11 cellular contexts compared by ENCODE assay signal in the genomic region with DNA sequence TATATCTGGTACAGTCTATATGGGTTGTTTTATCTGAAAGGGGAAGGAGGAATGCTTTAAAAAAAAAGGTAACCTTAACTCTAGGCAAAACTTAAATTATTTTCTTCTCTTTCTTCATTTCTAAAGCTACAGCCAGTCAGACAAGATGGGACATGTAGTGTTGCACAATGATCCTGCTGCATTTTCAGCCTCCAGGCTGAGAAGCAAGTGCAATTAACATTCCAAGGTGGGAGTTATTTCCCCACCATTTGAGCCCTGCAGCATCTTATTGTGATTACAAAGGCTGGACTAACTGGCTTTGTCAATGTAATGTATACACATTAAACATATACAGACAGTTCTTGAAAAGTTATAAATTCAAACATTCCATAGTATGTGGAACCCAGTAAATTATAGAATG. TPM values are rescaled to one million over a fixed set of nuclear protein-coding genes. Genes with fewer than 3 reads are reported as not detected.
DNase-seq lines count a peak whose midpoint lies in the region; ATAC-seq, FAIRE-seq and TF ChIP-seq lines count a peak whose summit lies in the region.
"Had no signal": no experiment of that assay in that cellular context is flagged by ENCODE, and none has a peak within 500 bp of the region (broad histone marks: within the 10 kb centered on the region; RNA-seq: fewer than 3 reads in every experiment).

No MANE protein-coding gene starts in this region.

- no peak overlapping the region for H2AFZ ChIP-seq in H1 (ENCODE audit: low read length)
- H2AFZ ChIP-seq in trophoblast cell (ENCODE audit: insufficient read depth, low read length, poor library complexity), result no peak overlapping the region

- H2BK120ac ChIP-seq in H1 (replicated peaks; ENCODE audit: low read depth, low read length) (no peak overlapping the region), trophoblast cell (ENCODE audit: insufficient read depth, low read length, poor library complexity) (no peak overlapping the region)

- H2AK5ac ChIP-seq in H1 (ENCODE audit: low read depth, low read length), result no peak overlapping the region
- no peak overlapping the region for H2AK5ac ChIP-seq in trophoblast cell (ENCODE audit: low read length)

- H3K79me1 ChIP-seq in H1 (ENCODE audit: low read depth, low read length), result no peaks in the 10 kb centered on the region
- peaks cover 17% of the 10 kb centered on the region for H3K79me1 ChIP-seq in trophoblast cell (ENCODE audit: low read length)

- peak; percentile 48 for DNase-seq in M059J (ENCODE audit: low read depth)
- no peak for DNase-seq in H1 (ENCODE audit: low read depth in 1 of 2, low spot score in 2 of 2)
- DNase-seq in trophoblast cell, result peak; percentile 91 to 98
- DNase-seq in upper lobe of right lung, result no peak
- no peak for DNase-seq in kidney glomerular epithelial cell (lab: John Stamatoyannopoulos, UW)
- DNase-seq: body of pancreas; effector CD8-positive, alpha-beta T cell; heart right ventricle; substantia nigra had no signal

- H4K20me1 ChIP-seq in H1 (replicated peaks in 1 of 2; ENCODE audit: control insufficient read depth in 1 of 2, insufficient read depth in 2 of 2, low read length in 2 of 2), result no peaks in the 10 kb centered on the region

- H3K4me3 ChIP-seq in H1 (ENCODE audit: extremely low read depth in 1 of 4, insufficient read depth in 2 of 4, low read depth in 3 of 4, low read length in 4 of 4), result no peak overlapping the region
- H3K4me3 ChIP-seq in trophoblast cell (ENCODE audit: low read depth, low read length), result no peak overlapping the region
- no peak overlapping the region for H3K4me3 ChIP-seq in upper lobe of right lung
- H3K4me3 ChIP-seq: body of pancreas, heart right ventricle had no signal

- no peak for TF ChIP-seq EP300 in H1 (IDR thresholded peaks at IDR 0.05; ENCODE audit: borderline replicate concordance in 1 of 2, low read depth in 2 of 2, low read length in 2 of 2)

- H3K9me3 ChIP-seq in H1 (ENCODE audit: insufficient read depth in 2 of 2, low read depth in 1 of 2, low read length in 1 of 2) (no peaks in the 10 kb centered on the region), trophoblast cell (ENCODE audit: insufficient read depth, low read depth, low read length) (no peaks in the 10 kb centered on the region), upper lobe of right lung (no peaks in the 10 kb centered on the region)
- H3K9me3 ChIP-seq: body of pancreas, heart right ventricle had no signal

- intact Hi-C loops in upper lobe of right lung (cut with DNase I), result no loop called here

- H3K27ac ChIP-seq in H1 (ENCODE audit: low read depth, low read length) (no peak overlapping the region), trophoblast cell (ENCODE audit: low read depth, low read length) (peak overlapping the region; percentile 88), upper lobe of right lung (no peak overlapping the region)
- H3K27ac ChIP-seq: body of pancreas, heart right ventricle had no signal

- H3K36me3 ChIP-seq in H1 (ENCODE audit: control insufficient read depth in 2 of 4, insufficient read depth in 4 of 4, low read length in 3 of 4) (no peaks in the 10 kb centered on the region), trophoblast cell (ENCODE audit: control insufficient read depth in 1 of 2, insufficient read depth in 2 of 2, low read length in 2 of 2) (no peaks in the 10 kb centered on the region), upper lobe of right lung (no peaks in the 10 kb centered on the region)
- H3K36me3 ChIP-seq: heart right ventricle had no signal

- H4K12ac ChIP-seq in trophoblast cell (ENCODE audit: low read depth, low read length), result no peak overlapping the region

- no peak for TF ChIP-seq RAD21 in H1 (IDR thresholded peaks at IDR 0.05 in 1 of 2, conservative IDR thresholded peaks at IDR 0.05 in 1 of 2; ENCODE audit: low read depth in 2 of 2, low read length in 2 of 2)

- H3K9ac ChIP-seq in H1 (replicated peaks in 1 of 4; ENCODE audit: extremely low read depth in 1 of 4, low read depth in 3 of 4, low read length in 3 of 4), result no peak overlapping the region
- H3K9ac ChIP-seq in trophoblast cell (ENCODE audit: low read length), result no peak overlapping the region

- H3K4ac ChIP-seq in H1 (replicated peaks; ENCODE audit: insufficient read length, low read depth, low read length) (no peak overlapping the region), trophoblast cell (ENCODE audit: low read depth, low read length) (no peak overlapping the region)

- FAIRE-seq in G401.6 (lab: Jason Lieb, UNC) (peak; percentile 72), H1 (lab: Jason Lieb, UNC) (peak; percentile 81)

- no peak overlapping the region for H3K56ac ChIP-seq in H1 (replicated peaks; ENCODE audit: insufficient read length, low read depth, low read length)

- H3K4me1 ChIP-seq in H1 (replicated peaks in 1 of 4; ENCODE audit: control insufficient read depth in 3 of 4, insufficient read depth in 4 of 4, low read length in 3 of 4) (peaks cover 0 to 3% (median 1%) of the 10 kb centered on the region in 4 experiments; a peak in 2 of 7 replicates), trophoblast cell (ENCODE audit: control insufficient read depth in 1 of 2, insufficient read depth in 2 of 2, low read length in 2 of 2) (peaks cover 16 to 21% of the 10 kb centered on the region in 2 experiments), upper lobe of right lung (peaks cover 14% of the 10 kb centered on the region)

- H3K14ac ChIP-seq in H1 (ENCODE audit: insufficient read length) (no peak overlapping the region), trophoblast cell (ENCODE audit: low read length) (no peak overlapping the region)

- TF ChIP-seq CTCF in H1 (IDR thresholded peaks at IDR 0.05; ENCODE audit: control extremely low read depth in 1 of 3, insufficient read depth in 1 of 3, low read depth in 1 of 3, low read length in 3 of 3), result no peak
- no peak for TF ChIP-seq CTCF in upper lobe of right lung (IDR thresholded peaks at IDR 0.05)

- H3K18ac ChIP-seq in H1 (ENCODE audit: extremely low read depth, low read length) (no peak overlapping the region), trophoblast cell (ENCODE audit: low read length) (no peak overlapping the region)

- POLR2A ChIA-PET in H1 (lab: Charles Lee; ENCODE audit: partially characterized antibody), result interaction anchor here (0.7 kb wide), 1 partner anchor 18 kb away, joined by 3 read pairs; no protein-coding TSS in a partner anchor

- H4K5ac ChIP-seq in H1 (ENCODE audit: insufficient read length, low read depth, low read length), result no peak overlapping the region

- no peaks in the 10 kb centered on the region for H3K79me2 ChIP-seq in H1 (ENCODE audit: control insufficient read depth in 1 of 2, insufficient read depth in 2 of 2, low read length in 2 of 2)
- H3K79me2 ChIP-seq in trophoblast cell (ENCODE audit: control insufficient read depth, insufficient read depth, low read length, poor library complexity), result no peaks in the 10 kb centered on the region

- H2BK12ac ChIP-seq in H1 (ENCODE audit: low read depth, low read length), result no peak overlapping the region
- no peak overlapping the region for H2BK12ac ChIP-seq in trophoblast cell (ENCODE audit: low read length)

- H4K91ac ChIP-seq in H1 (replicated peaks; ENCODE audit: insufficient read length, low read length) (no peak overlapping the region), trophoblast cell (ENCODE audit: low read depth, low read length) (no peak overlapping the region)

- TF ChIP-seq POLR2A in H1 (IDR thresholded peaks at IDR 0.05; ENCODE audit: control extremely low read depth in 1 of 2, low read depth in 2 of 2, low read length in 2 of 2), result no peak

- no peak overlapping the region for H3K4me2 ChIP-seq in H1 (ENCODE audit: insufficient read depth in 1 of 2, low read depth in 2 of 2, low read length in 2 of 2)
- H3K4me2 ChIP-seq in trophoblast cell (ENCODE audit: low read length), result peak overlapping the region; percentile 43

- no peaks in the 10 kb centered on the region for H3K23me2 ChIP-seq in H1 (ENCODE audit: low read depth, low read length)

- H3K27me3 ChIP-seq in H1 (replicated peaks in 1 of 4; ENCODE audit: control insufficient read depth in 3 of 4, extremely low read depth in 1 of 4, insufficient read depth in 3 of 4, low read length in 3 of 4), result no peaks in the 10 kb centered on the region
- H3K27me3 ChIP-seq in trophoblast cell (ENCODE audit: insufficient read depth, low read length), result no peaks in the 10 kb centered on the region
- H3K27me3 ChIP-seq in upper lobe of right lung, result no peaks in the 10 kb centered on the region
- H3K27me3 ChIP-seq: body of pancreas, heart right ventricle had no signal

- H2BK5ac ChIP-seq in H1 (ENCODE audit: low read depth, low read length) (no peak overlapping the region), trophoblast cell (ENCODE audit: low read depth, low read length, poor library complexity) (no peak overlapping the region)

- H4K8ac ChIP-seq in H1 (ENCODE audit: extremely low read depth, insufficient read depth, low read length) (no peak overlapping the region), trophoblast cell (ENCODE audit: low read depth, low read length) (no peak overlapping the region)

- CTCF ChIA-PET in H1 (lab: Charles Lee; ENCODE audit: partially characterized antibody), result interaction anchor here (0.9 to 4.5 kb wide), 3 partner anchors 9 to 38 kb away, joined by 3 to 24 read pairs (median 4); no protein-coding TSS in a partner anchor

- ATAC-seq in upper lobe of right lung (no peak), GM18873 (IDR thresholded peaks at IDR 0.05; ENCODE audit: low FRiP score, unreplicated experiment) (no peak)
- ATAC-seq: body of pancreas, heart right ventricle had no signal

- H2BK15ac ChIP-seq in H1 (ENCODE audit: low read length), result no peak overlapping the region

- no peak overlapping the region for H3K23ac ChIP-seq in H1 (ENCODE audit: insufficient read length)
- no peak overlapping the region for H3K23ac ChIP-seq in trophoblast cell (ENCODE audit: low read length)

- no peak overlapping the region for H2BK20ac ChIP-seq in H1 (ENCODE audit: low read length)

TF ChIP-seq in H1, 55 proteins besides CTCF, POLR2A, EP300 and RAD21 (continues in another document):
- TF ChIP-seq TCF12 (IDR thresholded peaks at IDR 0.05; ENCODE audit: low read depth, low read length) (no peak), SRF (IDR thresholded peaks at IDR 0.05; ENCODE audit: low read depth, low read length) (no peak)
- TF ChIP-seq, protein P1, sequence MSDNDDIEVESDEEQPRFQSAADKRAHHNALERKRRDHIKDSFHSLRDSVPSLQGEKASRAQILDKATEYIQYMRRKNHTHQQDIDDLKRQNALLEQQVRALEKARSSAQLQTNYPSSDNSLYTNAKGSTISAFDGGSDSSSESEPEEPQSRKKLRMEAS (IDR thresholded peaks at IDR 0.05), result no peak

RNA-seq across cellular contexts. Expression of a gene that starts 22.6 kb away (rescaled TPM):
- 15.4 and 29.9 TPM in 2 replicates for total RNA-seq in M059J (2014; rRNA removed; shearing (Covaris generic))
- total RNA-seq in H1 (2021; fragmentation: NEBNext Ultra II Directional; extraction: Animal tissue kit (Norgen Biotek cat#: 25700)), result 27.5 and 29.6 TPM in 2 replicates
- 12.4 and 19.3 TPM in 2 replicates for polyA plus RNA-seq in H1 (2011; rRNA removed)
- 15.7 TPM for polyA plus RNA-seq in H1 (2011; cell fraction: cytosol; rRNA removed)
- 22.9 TPM for polyA plus RNA-seq in H1 (2011; cell fraction: nucleus; rRNA removed)
- polyA plus RNA-seq in H1 (2012, experiment 1 of 2), result 10.0 to 16.9 TPM (median 14.7 TPM) in 4 replicates
- polyA plus RNA-seq in H1 (2012, experiment 2 of 2), result 0.98 TPM
- 10.2 TPM for polyA plus RNA-seq in H1 (2013, experiment 1 of 2)
- polyA plus RNA-seq in H1 (2013, experiment 2 of 2), result 10.8 TPM
- 79.8 and 117 TPM in 2 replicates for polyA minus RNA-seq in H1 (2011; rRNA and poly(A)+ RNA removed)
- polyA minus RNA-seq in H1 (2011; cell fraction: cytosol; rRNA and poly(A)+ RNA removed), result 43.6 TPM
- 113 TPM for polyA minus RNA-seq in H1 (2011; cell fraction: nucleus; rRNA and poly(A)+ RNA removed)
- polyA plus RNA-seq in trophoblast cell (2013), result 20.9 and 21.4 TPM in 2 replicates
- total RNA-seq in upper lobe of right lung, result 61.6 TPM

Comparison
In these comparisons a context has a peak if more than half of its experiments do, and no peak if none do; other contexts are left out.
1. DNase-seq: peak in M059J (single experiment) and trophoblast cell (2 of 2); none in H1 (0 of 2), upper lobe of right lung (single experiment) and kidney glomerular epithelial cell (single experiment).